Comparison of ENCODE assay signal across 10 cellular contexts in the genomic region with DNA sequence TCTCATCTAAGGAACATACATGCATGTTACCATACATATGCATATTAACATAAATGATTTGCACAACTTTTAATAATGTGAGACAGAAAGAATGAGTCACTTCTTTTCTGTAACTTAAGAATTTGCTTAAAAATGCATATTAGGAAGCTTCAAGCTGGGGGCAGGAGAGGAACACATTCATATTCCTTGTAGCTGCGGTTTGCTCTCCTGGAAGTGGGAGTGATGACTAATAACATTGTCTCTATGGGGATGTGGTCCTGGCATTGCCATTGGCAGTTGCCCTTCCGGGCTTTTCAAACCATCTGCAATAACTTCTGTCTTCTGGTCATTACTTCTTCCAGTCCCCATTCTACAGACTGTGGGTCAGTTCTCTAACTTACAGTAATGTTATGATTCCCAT. TPM values are rescaled to one million over a fixed set of nuclear protein-coding genes. Genes with fewer than 3 reads are reported as not detected.
DNase-seq lines count a peak whose midpoint lies in the region; ATAC-seq and TF ChIP-seq lines count a peak whose summit lies in the region.
"Had no signal": no experiment of that assay in that cellular context is flagged by ENCODE, and none has a peak within 500 bp of the region (broad histone marks: within the 10 kb centered on the region; RNA-seq: fewer than 3 reads in every experiment).

No MANE protein-coding gene starts in this region.

- intact Hi-C loops in activated CD8-positive, alpha-beta T cell treated with anti-CD3 and anti-CD28 coated beads for 36 hours (cut with micrococcal nuclease), result no loop called here

- H3K36me3 ChIP-seq in fibroblast of lung (ENCODE audit: control insufficient read depth, insufficient read depth, low read length) (no peaks in the 10 kb centered on the region), skeletal muscle satellite cell (ENCODE audit: insufficient read depth, low read length) (no peaks in the 10 kb centered on the region)

- H3K4me2 ChIP-seq in fibroblast of lung (ENCODE audit: extremely low read depth, insufficient read depth, low read length), result peak overlapping the region; percentile 51
- H3K4me2 ChIP-seq in skeletal muscle satellite cell (ENCODE audit: low read length), result peak overlapping the region; percentile 50

- POLR2A ChIA-PET in activated CD8-positive, alpha-beta T cell treated with anti-CD3 and anti-CD28 coated beads for 36 hours (lab: Charles Lee), result interaction anchor here (1.0 kb wide), 1 partner anchor 10 kb away, joined by 3 read pairs; no protein-coding TSS in a partner anchor

- no peaks in the 10 kb centered on the region for H3K79me2 ChIP-seq in fibroblast of lung (ENCODE audit: control insufficient read depth, insufficient read depth, low read length)

- no peak overlapping the region for H3K27ac Mint-ChIP-seq in mesothelial cell of epicardium
- H3K27ac Mint-ChIP-seq in activated CD8-positive, alpha-beta T cell treated with anti-CD3 and anti-CD28 coated beads for 36 hours, result no peak overlapping the region
- H3K27ac Mint-ChIP-seq: activated naive CD8-positive, alpha-beta T cell had no signal

- H3K4me3 Mint-ChIP-seq in mesothelial cell of epicardium, result no peak overlapping the region
- no peak overlapping the region for H3K4me3 Mint-ChIP-seq in activated CD8-positive, alpha-beta T cell treated with anti-CD3 and anti-CD28 coated beads for 36 hours
- H3K4me3 Mint-ChIP-seq: activated naive CD8-positive, alpha-beta T cell had no signal

- H3K4me3 ChIP-seq in fibroblast of lung (replicated peaks in 1 of 4; ENCODE audit: control extremely low read depth in 1 of 4, insufficient read depth in 1 of 4, low read depth in 3 of 4, low read length in 4 of 4) (no peak overlapping the region), skeletal muscle satellite cell (ENCODE audit: low read length) (no peak overlapping the region)

- no peaks in the 10 kb centered on the region for H3K4me1 Mint-ChIP-seq in mesothelial cell of epicardium
- H3K4me1 Mint-ChIP-seq in activated CD8-positive, alpha-beta T cell treated with anti-CD3 and anti-CD28 coated beads for 36 hours (ENCODE audit: low read depth), result peaks cover 12% of the 10 kb centered on the region

- no peaks in the 10 kb centered on the region for H3K27me3 ChIP-seq in fibroblast of lung (ENCODE audit: control insufficient read depth, insufficient read depth, low read length)
- no peaks in the 10 kb centered on the region for H3K27me3 ChIP-seq in skeletal muscle satellite cell (ENCODE audit: control insufficient read depth, insufficient read depth, low read length)

- no peak overlapping the region for H2AFZ ChIP-seq in fibroblast of lung (ENCODE audit: low read length)

- no peaks in the 10 kb centered on the region for H3K9me3 ChIP-seq in fibroblast of lung (ENCODE audit: control insufficient read depth, insufficient read depth, low read depth, low read length)
- no peaks in the 10 kb centered on the region for H3K9me3 ChIP-seq in skeletal muscle satellite cell (replicated peaks; ENCODE audit: low read length)

- TF ChIP-seq CTCF in fibroblast of lung (conservative IDR thresholded peaks at IDR 0.05 in 1 of 2, IDR thresholded peaks at IDR 0.05 in 1 of 2; ENCODE audit: low read depth in 1 of 2, low read length in 2 of 2) (peak in 1 of 2 donors; percentile 24), mesothelial cell of epicardium (IDR thresholded peaks at IDR 0.05; ENCODE audit: unreplicated experiment) (no peak)
- no peak for TF ChIP-seq CTCF in activated CD8-positive, alpha-beta T cell treated with anti-CD3 and anti-CD28 coated beads for 36 hours (IDR thresholded peaks at IDR 0.05)

- no peaks in the 10 kb centered on the region for H3K36me3 Mint-ChIP-seq in mesothelial cell of epicardium
- H3K36me3 Mint-ChIP-seq in activated CD8-positive, alpha-beta T cell treated with anti-CD3 and anti-CD28 coated beads for 36 hours (ENCODE audit: low read depth), result no peaks in the 10 kb centered on the region
- H3K36me3 Mint-ChIP-seq: activated naive CD8-positive, alpha-beta T cell had no signal

- no peaks in the 10 kb centered on the region for H3K9me3 Mint-ChIP-seq in mesothelial cell of epicardium
- no peaks in the 10 kb centered on the region for H3K9me3 Mint-ChIP-seq in activated CD8-positive, alpha-beta T cell treated with anti-CD3 and anti-CD28 coated beads for 36 hours

- no peak for ATAC-seq in activated CD8-positive, alpha-beta T cell treated with anti-CD3 and anti-CD28 coated beads for 36 hours

- H3K9ac ChIP-seq in fibroblast of lung (ENCODE audit: insufficient read depth, low read length), result no peak overlapping the region
- no peak overlapping the region for H3K9ac ChIP-seq in skeletal muscle satellite cell (ENCODE audit: low read depth, low read length)

- peak; percentile 70 for DNase-seq in DMS 273 (lab: John Stamatoyannopoulos, UW; ENCODE audit: unreplicated experiment)
- DNase-seq in DMS 273 treated with DMSO at 0.1 percent for 48 hours (lab: John Stamatoyannopoulos, UW), result no peak
- DNase-seq in RKO (ENCODE audit: low spot score), result peak; percentile 81
- DNase-seq in fibroblast of lung (ENCODE audit: low read depth in 2 of 2), result peak; percentile 94 to 99
- DNase-seq in DMS153 (lab: John Stamatoyannopoulos, UW), result no peak
- no peak for DNase-seq in mesothelial cell of epicardium (ENCODE audit: low spot score in 2 of 2, unreplicated experiment in 2 of 2)
- DNase-seq in activated CD8-positive, alpha-beta T cell treated with anti-CD3 and anti-CD28 coated beads for 36 hours, result no peak

- peak overlapping the region; percentile 5 for H3K27ac ChIP-seq in fibroblast of lung (ENCODE audit: insufficient read depth, low read length)
- H3K27ac ChIP-seq: 22Rv1 had no signal

- peaks cover 46% of the 10 kb centered on the region for H3K27me3 Mint-ChIP-seq in mesothelial cell of epicardium (ENCODE audit: low read depth)
- no peaks in the 10 kb centered on the region for H3K27me3 Mint-ChIP-seq in activated CD8-positive, alpha-beta T cell treated with anti-CD3 and anti-CD28 coated beads for 36 hours
- H3K27me3 Mint-ChIP-seq: activated naive CD8-positive, alpha-beta T cell had no signal

- peaks cover 16% of the 10 kb centered on the region for H3K4me1 ChIP-seq in fibroblast of lung (ENCODE audit: control insufficient read depth, extremely low read depth, insufficient read depth, low read length)
- H3K4me1 ChIP-seq in skeletal muscle satellite cell (ENCODE audit: control insufficient read depth, insufficient read depth, low read length), result peaks cover 23% of the 10 kb centered on the region

- H4K20me1 ChIP-seq in fibroblast of lung (ENCODE audit: control insufficient read depth, extremely low read depth, insufficient read depth, low read length), result no peaks in the 10 kb centered on the region

- CTCF ChIA-PET in activated CD8-positive, alpha-beta T cell treated with anti-CD3 and anti-CD28 coated beads for 36 hours (lab: Charles Lee), result interaction anchor here (1.1 to 1.5 kb wide), 4 partner anchors 10 to 34 kb away, joined by 3 to 5 read pairs (median 4); no protein-coding TSS in a partner anchor

RNA-seq across cellular contexts. Expression of a gene that starts 15.6 kb away (rescaled TPM):
- total RNA-seq in fibroblast of lung (2.6 and 3.9 TPM in 2 replicates), mesothelial cell of epicardium (11.8 to 13.4 TPM (median 12.6 TPM) in 3 replicates)
- 1.1 and 1.8 TPM in 2 replicates for polyA plus RNA-seq in fibroblast of lung
- 2.4 and 4.5 TPM in 2 replicates for polyA plus RNA-seq in fibroblast of lung (2012)
- 1.5 and 2.0 TPM in 2 replicates for polyA minus RNA-seq in fibroblast of lung (ENCODE audit: low replicate concordance)
- 72.8 and 167 TPM in 2 replicates for total RNA-seq in skeletal muscle satellite cell (2012; rRNA removed)
- 1 to 10 TPM; 6.0 to 6.9 TPM for total RNA-seq in activated CD8-positive, alpha-beta T cell treated with anti-CD3 and anti-CD28 coated beads for 36 hours

Comparison
In these comparisons a context has a peak if more than half of its experiments do, and no peak if none do; other contexts are left out.
1. DNase-seq: peak in DMS 273 (single experiment), RKO (single experiment) and fibroblast of lung (2 of 2); none in DMS 273 treated with DMSO at 0.1 percent for 48 hours (single experiment), DMS153 (single experiment), mesothelial cell of epicardium (0 of 2) and activated CD8-positive, alpha-beta T cell treated with anti-CD3 and anti-CD28 coated beads for 36 hours (single experiment).